1 cellular context compared by ENCODE assay signal in the genomic region with DNA sequence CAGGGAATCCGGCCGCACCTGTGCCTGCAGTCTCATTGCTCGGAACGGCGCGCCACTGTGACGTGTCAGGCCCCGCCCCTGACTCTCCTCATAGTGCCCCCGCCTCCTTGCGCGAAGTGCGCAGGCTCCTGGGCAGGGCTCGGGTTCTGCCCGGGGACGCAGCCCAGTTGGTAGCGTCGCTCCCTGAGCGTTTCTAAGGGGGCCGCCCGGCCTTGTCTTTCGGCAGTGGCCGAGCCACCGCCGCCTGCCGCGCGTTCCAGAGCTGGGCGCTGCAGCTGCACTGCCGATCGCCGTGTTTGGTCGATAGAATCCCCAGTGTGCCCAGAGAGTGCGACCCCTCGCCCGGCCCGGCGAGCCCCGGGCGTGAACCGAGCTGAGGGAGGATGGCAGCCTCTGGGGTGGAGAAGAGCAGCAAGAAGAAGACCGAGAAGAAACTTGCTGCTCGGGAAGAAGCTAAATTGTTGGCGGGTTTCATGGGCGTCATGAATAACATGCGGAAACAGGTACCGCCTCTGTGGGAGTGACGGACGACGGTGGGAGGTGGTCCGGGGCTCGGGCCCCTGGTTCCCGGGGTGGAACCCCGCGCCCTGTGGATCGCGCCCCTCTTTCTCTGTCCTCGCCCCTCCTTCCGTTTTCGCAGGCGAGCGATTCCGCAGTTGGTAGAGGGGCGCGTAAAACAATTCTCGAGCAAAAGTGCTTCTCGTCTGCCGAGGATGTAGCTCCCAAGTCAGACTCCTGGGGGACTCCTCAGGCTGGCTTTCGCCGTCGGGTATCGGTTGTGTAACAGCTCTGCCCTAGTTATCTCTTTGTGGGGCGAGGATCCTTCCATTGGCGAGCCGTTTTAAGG.
A peak's percentile ranks its signal among the peaks of the same experiment; 100 is the strongest.
TF ChIP-seq lines count a peak whose summit lies in the region.

Gene KLHL7 (plus strand): TSS at position 142 of the 847 bp plus-strand sequence. CDS start 242 bp downstream, at position 384.

TF ChIP-seq in GM12878, 131 proteins besides CTCF, POLR2A, EP300 and RAD21 (continued from another document and continues in another):
- TF ChIP-seq EGR1 (IDR thresholded peaks at IDR 0.05; ENCODE audit: borderline replicate concordance in 1 of 2, low read depth in 2 of 2, low read length in 2 of 2) (no peak), ESRRA (IDR thresholded peaks at IDR 0.05; ENCODE audit: low read length) (no peak), POLR2AphosphoS2 (IDR thresholded peaks at IDR 0.05; ENCODE audit: low read depth, low read length) (peak; percentile 72; the same call in 1 of the 2 replicates), NFXL1 (IDR thresholded peaks at IDR 0.05; ENCODE audit: borderline replicate concordance) (no peak), SRF (IDR thresholded peaks at IDR 0.05; ENCODE audit: low read depth in 2 of 2, low read length in 2 of 2) (0 out of 4 replicates have a peak, but pooled peaks of 1 of the 2 experiments have one; percentile 61), ATF3 (IDR thresholded peaks at IDR 0.05; ENCODE audit: borderline replicate concordance, extremely low read depth, low read depth, low read length) (peak; percentile 26; the same call in 1 of the 2 replicates), MYB (IDR thresholded peaks at IDR 0.05; ENCODE audit: borderline replicate concordance, low read depth, low read length) (no peak), BACH1 (IDR thresholded peaks at IDR 0.05; ENCODE audit: borderline replicate concordance) (no peak; the same call in 1 of the 2 replicates), YY1 (IDR thresholded peaks at IDR 0.05; ENCODE audit: low read depth, low read length) (no peak), ZNF217 (IDR thresholded peaks at IDR 0.05) (no peak), MEF2A (IDR thresholded peaks at IDR 0.05; ENCODE audit: insufficient read depth, low read depth, low read length) (no peak), WRNIP1 (IDR thresholded peaks at IDR 0.05; ENCODE audit: borderline replicate concordance, low read depth, low read length) (no peak), KLF5 (IDR thresholded peaks at IDR 0.05; ENCODE audit: partially characterized antibody) (no peak), ZNF622 (IDR thresholded peaks at IDR 0.05) (no peak), TARDBP (IDR thresholded peaks at IDR 0.05; ENCODE audit: borderline replicate concordance) (no peak), ASH2L (IDR thresholded peaks at IDR 0.05; ENCODE audit: borderline replicate concordance, low read depth) (peak; percentile 54; the same call in 1 of the 2 replicates), CHD1 (IDR thresholded peaks at IDR 0.05; ENCODE audit: low read depth, low read length) (no peak), ZZZ3 (IDR thresholded peaks at IDR 0.05; ENCODE audit: control insufficient read depth, insufficient read length, low read depth) (no peak), NBN (IDR thresholded peaks at IDR 0.05) (no peak; the same call in 1 of the 2 replicates), CHD4 (IDR thresholded peaks at IDR 0.05) (no peak), CHD2 (IDR thresholded peaks at IDR 0.05; ENCODE audit: borderline replicate concordance, low read depth, low read length) (peak; percentile 43; the same call in 1 of the 2 replicates), SUPT20H (IDR thresholded peaks at IDR 0.05; ENCODE audit: borderline replicate concordance, control insufficient read depth, low read depth, low read length) (no peak), BHLHE40 (IDR thresholded peaks at IDR 0.05; ENCODE audit: borderline replicate concordance in 1 of 2, low read depth in 2 of 2, low read length in 1 of 2) (peak in 1 of 2 experiments; percentile 57; a peak in 1 of 4 replicates), SPI1 (IDR thresholded peaks at IDR 0.05; ENCODE audit: borderline replicate concordance, insufficient read depth, low read depth, low read length) (no peak), SREBF1 (IDR thresholded peaks at IDR 0.05; ENCODE audit: low read length) (no peak), NR2C2 (IDR thresholded peaks at IDR 0.05; ENCODE audit: borderline replicate concordance, control insufficient read depth, insufficient read length, low read depth) (no peak), RELA (IDR thresholded peaks at IDR 0.05; ENCODE audit: borderline replicate concordance, partially characterized antibody) (no peak), CEBPB (IDR thresholded peaks at IDR 0.05; ENCODE audit: borderline replicate concordance in 1 of 2, low read depth in 2 of 2, low read length in 2 of 2) (no peak), MYC (IDR thresholded peaks at IDR 0.05; ENCODE audit: insufficient read depth, insufficient read length, insufficient replicate concordance, low read length, severe bottlenecking) (no peak), FOS (IDR thresholded peaks at IDR 0.05; ENCODE audit: borderline replicate concordance, extremely low read depth, insufficient read length) (no peak), ZBTB4 (CRISPR knock-in tag; IDR thresholded peaks at IDR 0.05) (no peak), IRF4 (IDR thresholded peaks at IDR 0.05; ENCODE audit: low read depth, low read length) (no peak), STAT1 (conservative IDR thresholded peaks at IDR 0.05) (no peak), FOXK2 (IDR thresholded peaks at IDR 0.05) (no peak), SP1 (IDR thresholded peaks at IDR 0.05; ENCODE audit: low read depth, low read length) (peak; percentile 80), BCL11A (IDR thresholded peaks at IDR 0.05; ENCODE audit: low read depth, low read length) (no peak), MAX (IDR thresholded peaks at IDR 0.05; ENCODE audit: low read depth, low read length) (peak; percentile 20; the same call in 1 of the 2 replicates), ZNF384 (IDR thresholded peaks at IDR 0.05; ENCODE audit: borderline replicate concordance, low read depth, low read length) (no peak)
- TF ChIP-seq, protein P1, sequence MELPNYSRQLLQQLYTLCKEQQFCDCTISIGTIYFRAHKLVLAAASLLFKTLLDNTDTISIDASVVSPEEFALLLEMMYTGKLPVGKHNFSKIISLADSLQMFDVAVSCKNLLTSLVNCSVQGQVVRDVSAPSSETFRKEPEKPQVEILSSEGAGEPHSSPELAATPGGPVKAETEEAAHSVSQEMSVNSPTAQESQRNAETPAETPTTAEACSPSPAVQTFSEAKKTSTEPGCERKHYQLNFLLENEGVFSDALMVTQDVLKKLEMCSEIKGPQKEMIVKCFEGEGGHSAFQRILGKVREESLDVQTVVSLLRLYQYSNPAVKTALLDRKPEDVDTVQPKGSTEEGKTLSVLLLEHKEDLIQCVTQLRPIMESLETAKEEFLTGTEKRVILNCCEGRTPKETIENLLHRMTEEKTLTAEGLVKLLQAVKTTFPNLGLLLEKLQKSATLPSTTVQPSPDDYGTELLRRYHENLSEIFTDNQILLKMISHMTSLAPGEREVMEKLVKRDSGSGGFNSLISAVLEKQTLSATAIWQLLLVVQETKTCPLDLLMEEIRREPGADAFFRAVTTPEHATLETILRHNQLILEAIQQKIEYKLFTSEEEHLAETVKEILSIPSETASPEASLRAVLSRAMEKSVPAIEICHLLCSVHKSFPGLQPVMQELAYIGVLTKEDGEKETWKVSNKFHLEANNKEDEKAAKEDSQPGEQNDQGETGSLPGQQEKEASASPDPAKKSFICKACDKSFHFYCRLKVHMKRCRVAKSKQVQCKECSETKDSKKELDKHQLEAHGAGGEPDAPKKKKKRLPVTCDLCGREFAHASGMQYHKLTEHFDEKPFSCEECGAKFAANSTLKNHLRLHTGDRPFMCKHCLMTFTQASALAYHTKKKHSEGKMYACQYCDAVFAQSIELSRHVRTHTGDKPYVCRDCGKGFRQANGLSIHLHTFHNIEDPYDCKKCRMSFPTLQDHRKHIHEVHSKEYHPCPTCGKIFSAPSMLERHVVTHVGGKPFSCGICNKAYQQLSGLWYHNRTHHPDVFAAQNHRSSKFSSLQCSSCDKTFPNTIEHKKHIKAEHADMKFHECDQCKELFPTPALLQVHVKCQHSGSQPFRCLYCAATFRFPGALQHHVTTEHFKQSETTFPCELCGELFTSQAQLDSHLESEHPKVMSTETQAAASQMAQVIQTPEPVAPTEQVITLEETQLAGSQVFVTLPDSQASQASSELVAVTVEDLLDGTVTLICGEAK (IDR thresholded peaks at IDR 0.05; ENCODE audit: borderline replicate concordance): no peak; the same call in 1 of the 2 replicates
- TF ChIP-seq, protein P2, sequence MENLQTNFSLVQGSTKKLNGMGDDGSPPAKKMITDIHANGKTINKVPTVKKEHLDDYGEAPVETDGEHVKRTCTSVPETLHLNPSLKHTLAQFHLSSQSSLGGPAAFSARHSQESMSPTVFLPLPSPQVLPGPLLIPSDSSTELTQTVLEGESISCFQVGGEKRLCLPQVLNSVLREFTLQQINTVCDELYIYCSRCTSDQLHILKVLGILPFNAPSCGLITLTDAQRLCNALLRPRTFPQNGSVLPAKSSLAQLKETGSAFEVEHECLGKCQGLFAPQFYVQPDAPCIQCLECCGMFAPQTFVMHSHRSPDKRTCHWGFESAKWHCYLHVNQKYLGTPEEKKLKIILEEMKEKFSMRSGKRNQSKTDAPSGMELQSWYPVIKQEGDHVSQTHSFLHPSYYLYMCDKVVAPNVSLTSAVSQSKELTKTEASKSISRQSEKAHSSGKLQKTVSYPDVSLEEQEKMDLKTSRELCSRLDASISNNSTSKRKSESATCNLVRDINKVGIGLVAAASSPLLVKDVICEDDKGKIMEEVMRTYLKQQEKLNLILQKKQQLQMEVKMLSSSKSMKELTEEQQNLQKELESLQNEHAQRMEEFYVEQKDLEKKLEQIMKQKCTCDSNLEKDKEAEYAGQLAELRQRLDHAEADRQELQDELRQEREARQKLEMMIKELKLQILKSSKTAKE (IDR thresholded peaks at IDR 0.05; ENCODE audit: low read depth, poor library complexity, severe bottlenecking): no peak
- TF ChIP-seq, protein P3, sequence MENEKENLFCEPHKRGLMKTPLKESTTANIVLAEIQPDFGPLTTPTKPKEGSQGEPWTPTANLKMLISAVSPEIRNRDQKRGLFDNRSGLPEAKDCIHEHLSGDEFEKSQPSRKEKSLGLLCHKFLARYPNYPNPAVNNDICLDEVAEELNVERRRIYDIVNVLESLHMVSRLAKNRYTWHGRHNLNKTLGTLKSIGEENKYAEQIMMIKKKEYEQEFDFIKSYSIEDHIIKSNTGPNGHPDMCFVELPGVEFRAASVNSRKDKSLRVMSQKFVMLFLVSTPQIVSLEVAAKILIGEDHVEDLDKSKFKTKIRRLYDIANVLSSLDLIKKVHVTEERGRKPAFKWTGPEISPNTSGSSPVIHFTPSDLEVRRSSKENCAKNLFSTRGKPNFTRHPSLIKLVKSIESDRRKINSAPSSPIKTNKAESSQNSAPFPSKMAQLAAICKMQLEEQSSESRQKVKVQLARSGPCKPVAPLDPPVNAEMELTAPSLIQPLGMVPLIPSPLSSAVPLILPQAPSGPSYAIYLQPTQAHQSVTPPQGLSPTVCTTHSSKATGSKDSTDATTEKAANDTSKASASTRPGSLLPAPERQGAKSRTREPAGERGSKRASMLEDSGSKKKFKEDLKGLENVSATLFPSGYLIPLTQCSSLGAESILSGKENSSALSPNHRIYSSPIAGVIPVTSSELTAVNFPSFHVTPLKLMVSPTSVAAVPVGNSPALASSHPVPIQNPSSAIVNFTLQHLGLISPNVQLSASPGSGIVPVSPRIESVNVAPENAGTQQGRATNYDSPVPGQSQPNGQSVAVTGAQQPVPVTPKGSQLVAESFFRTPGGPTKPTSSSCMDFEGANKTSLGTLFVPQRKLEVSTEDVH (IDR thresholded peaks at IDR 0.05; ENCODE audit: low read depth, partially characterized antibody): no peak
- TF ChIP-seq, protein P4, sequence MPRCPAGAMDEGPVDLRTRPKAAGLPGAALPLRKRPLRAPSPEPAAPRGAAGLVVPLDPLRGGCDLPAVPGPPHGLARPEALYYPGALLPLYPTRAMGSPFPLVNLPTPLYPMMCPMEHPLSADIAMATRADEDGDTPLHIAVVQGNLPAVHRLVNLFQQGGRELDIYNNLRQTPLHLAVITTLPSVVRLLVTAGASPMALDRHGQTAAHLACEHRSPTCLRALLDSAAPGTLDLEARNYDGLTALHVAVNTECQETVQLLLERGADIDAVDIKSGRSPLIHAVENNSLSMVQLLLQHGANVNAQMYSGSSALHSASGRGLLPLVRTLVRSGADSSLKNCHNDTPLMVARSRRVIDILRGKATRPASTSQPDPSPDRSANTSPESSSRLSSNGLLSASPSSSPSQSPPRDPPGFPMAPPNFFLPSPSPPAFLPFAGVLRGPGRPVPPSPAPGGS (IDR thresholded peaks at IDR 0.05; ENCODE audit: borderline replicate concordance, insufficient read depth, low read depth, low read length, poor library complexity, severe bottlenecking): peak; percentile 18
- TF ChIP-seq, protein P5, sequence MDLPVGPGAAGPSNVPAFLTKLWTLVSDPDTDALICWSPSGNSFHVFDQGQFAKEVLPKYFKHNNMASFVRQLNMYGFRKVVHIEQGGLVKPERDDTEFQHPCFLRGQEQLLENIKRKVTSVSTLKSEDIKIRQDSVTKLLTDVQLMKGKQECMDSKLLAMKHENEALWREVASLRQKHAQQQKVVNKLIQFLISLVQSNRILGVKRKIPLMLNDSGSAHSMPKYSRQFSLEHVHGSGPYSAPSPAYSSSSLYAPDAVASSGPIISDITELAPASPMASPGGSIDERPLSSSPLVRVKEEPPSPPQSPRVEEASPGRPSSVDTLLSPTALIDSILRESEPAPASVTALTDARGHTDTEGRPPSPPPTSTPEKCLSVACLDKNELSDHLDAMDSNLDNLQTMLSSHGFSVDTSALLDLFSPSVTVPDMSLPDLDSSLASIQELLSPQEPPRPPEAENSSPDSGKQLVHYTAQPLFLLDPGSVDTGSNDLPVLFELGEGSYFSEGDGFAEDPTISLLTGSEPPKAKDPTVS (IDR thresholded peaks at IDR 0.05; ENCODE audit: low read depth, low read length): no peak
